Comparison of ENCODE assay signal across 1 cellular context in the genomic region with DNA sequence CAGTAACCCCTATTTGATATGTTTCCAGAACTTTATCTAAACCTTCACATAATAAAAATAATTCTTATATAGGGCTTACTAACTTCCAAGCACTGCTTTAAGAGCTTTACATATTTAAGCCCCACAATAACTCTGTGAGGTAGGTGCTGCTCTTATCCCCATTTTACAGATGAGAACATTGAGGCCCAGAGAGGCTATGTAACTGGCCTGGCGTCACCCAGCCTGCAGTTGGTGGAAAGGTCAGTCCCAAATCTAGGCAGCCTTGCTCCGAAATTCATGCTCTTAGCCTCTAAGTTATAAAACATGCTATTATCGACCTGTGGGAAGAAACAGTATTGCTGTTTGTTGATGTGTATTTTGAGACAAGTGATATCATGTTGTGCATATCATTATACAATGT.
TF ChIP-seq lines count a peak whose summit lies in the region.

No MANE protein-coding gene starts in this region.

TF ChIP-seq in WTC11, 78 proteins besides CTCF, POLR2A, EP300 and RAD21 (continued from another document):
- TF ChIP-seq, protein P1, sequence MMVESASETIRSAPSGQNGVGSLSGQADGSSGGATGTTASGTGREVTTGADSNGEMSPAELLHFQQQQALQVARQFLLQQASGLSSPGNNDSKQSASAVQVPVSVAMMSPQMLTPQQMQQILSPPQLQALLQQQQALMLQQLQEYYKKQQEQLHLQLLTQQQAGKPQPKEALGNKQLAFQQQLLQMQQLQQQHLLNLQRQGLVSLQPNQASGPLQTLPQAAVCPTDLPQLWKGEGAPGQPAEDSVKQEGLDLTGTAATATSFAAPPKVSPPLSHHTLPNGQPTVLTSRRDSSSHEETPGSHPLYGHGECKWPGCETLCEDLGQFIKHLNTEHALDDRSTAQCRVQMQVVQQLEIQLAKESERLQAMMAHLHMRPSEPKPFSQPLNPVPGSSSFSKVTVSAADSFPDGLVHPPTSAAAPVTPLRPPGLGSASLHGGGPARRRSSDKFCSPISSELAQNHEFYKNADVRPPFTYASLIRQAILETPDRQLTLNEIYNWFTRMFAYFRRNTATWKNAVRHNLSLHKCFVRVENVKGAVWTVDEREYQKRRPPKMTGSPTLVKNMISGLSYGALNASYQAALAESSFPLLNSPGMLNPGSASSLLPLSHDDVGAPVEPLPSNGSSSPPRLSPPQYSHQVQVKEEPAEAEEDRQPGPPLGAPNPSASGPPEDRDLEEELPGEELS (CRISPR knock-in tag; IDR thresholded peaks at IDR 0.05): no peak
- TF ChIP-seq STAT6 (CRISPR knock-in tag; conservative IDR thresholded peaks at IDR 0.05; ENCODE audit: low read depth) (no peak), CREB1 (CRISPR knock-in tag; IDR thresholded peaks at IDR 0.05) (no peak), ZNF671 (CRISPR knock-in tag; IDR thresholded peaks at IDR 0.05) (no peak), CREM (CRISPR knock-in tag; IDR thresholded peaks at IDR 0.05) (no peak), RELA (CRISPR knock-in tag; IDR thresholded peaks at IDR 0.05; ENCODE audit: borderline replicate concordance) (no peak), KAT7 (CRISPR knock-in tag; IDR thresholded peaks at IDR 0.05; ENCODE audit: borderline replicate concordance) (no peak), ERG (CRISPR knock-in tag; IDR thresholded peaks at IDR 0.05) (no peak), SP1 (CRISPR knock-in tag; conservative IDR thresholded peaks at IDR 0.05) (no peak), ZNF263 (CRISPR knock-in tag; IDR thresholded peaks at IDR 0.05; ENCODE audit: low read depth) (no peak), ETV6 (CRISPR knock-in tag; IDR thresholded peaks at IDR 0.05) (no peak), ZNF512 (CRISPR knock-in tag; IDR thresholded peaks at IDR 0.05; ENCODE audit: borderline replicate concordance) (no peak)
- TF ChIP-seq, protein P2, sequence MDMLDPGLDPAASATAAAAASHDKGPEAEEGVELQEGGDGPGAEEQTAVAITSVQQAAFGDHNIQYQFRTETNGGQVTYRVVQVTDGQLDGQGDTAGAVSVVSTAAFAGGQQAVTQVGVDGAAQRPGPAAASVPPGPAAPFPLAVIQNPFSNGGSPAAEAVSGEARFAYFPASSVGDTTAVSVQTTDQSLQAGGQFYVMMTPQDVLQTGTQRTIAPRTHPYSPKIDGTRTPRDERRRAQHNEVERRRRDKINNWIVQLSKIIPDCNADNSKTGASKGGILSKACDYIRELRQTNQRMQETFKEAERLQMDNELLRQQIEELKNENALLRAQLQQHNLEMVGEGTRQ (CRISPR knock-in tag; IDR thresholded peaks at IDR 0.05): no peak
